In the genomic region with DNA sequence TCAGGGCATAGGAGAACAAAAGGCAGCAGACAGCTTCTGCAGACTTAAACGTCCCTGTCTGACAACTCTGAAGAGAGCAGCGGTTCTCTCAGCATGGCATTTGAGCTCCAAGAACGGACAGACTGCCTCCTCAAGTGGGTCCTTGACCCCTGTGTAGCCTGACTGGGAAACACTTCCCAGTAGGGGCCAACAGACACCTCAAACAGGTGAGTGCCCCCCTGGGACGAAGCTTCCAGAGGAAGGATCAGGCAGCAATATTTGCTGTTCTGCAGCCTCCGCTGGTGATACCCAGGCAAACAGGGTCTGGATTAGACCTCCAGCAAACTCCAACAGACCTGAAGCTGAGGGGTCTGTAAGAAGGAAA, we compare ENCODE assay signal across 7 cellular contexts.
DNase-seq lines count a peak whose midpoint lies in the region; ATAC-seq, FAIRE-seq and TF ChIP-seq lines count a peak whose summit lies in the region.
"Not testable (repeated sequence)": the region's sequence is repeated elsewhere in the genome, so short reads cannot be mapped to it uniquely, and the experiment has no call there.

No MANE protein-coding gene starts in this region.

- H3K23me2 ChIP-seq in H9 (ENCODE audit: insufficient read length, low read depth, low read length, poor library complexity, severe bottlenecking): not testable (repeated sequence)

- peak overlapping the region; percentile 25 for H3K4me2 ChIP-seq in H9 (ENCODE audit: insufficient read depth, insufficient read length, low read length)
- peak overlapping the region; percentile 69 for H3K4me2 ChIP-seq in astrocyte (ENCODE audit: low read length)
- H3K4me2 ChIP-seq in hepatocyte: not testable (repeated sequence)
- peak overlapping the region; percentile 22 for H3K4me2 ChIP-seq in neural progenitor cell

- H3K9me3 ChIP-seq in H9 (ENCODE audit: control insufficient read depth, low read depth, low read length); SJSA1 (replicated peaks); astrocyte (ENCODE audit: insufficient read depth, low read depth, low read length); hepatocyte (ENCODE audit: low read depth); mesodermal cell (ENCODE audit: control insufficient read depth, low read length); neural progenitor cell (ENCODE audit: low read depth): not testable (repeated sequence)

- H3K27ac Mint-ChIP-seq in H9: peak overlapping the region in 1 of 3 experiments; percentile 22; a peak in 1 of 7 replicates
- peak overlapping the region; percentile 41 for H3K27ac Mint-ChIP-seq in astrocyte (ENCODE audit: unreplicated experiment)
- not testable (repeated sequence) for H3K27ac Mint-ChIP-seq in neural progenitor cell
- H3K27ac Mint-ChIP-seq in stimulated activated memory B cell treated with anti-CD40 and anti-IgM and Interleukin-4, amounts not matched to agents 10 μg/mL and 1 μg/mL and 100 μg/mL, for 72 hours: peak overlapping the region; percentile 18

- not testable (repeated sequence) for ATAC-seq in stimulated activated memory B cell treated with anti-CD40 and anti-IgM and Interleukin-4, amounts not matched to agents 10 μg/mL and 1 μg/mL and 100 μg/mL, for 72 hours

- not testable (repeated sequence) for H4K8ac ChIP-seq in H9 (replicated peaks; ENCODE audit: insufficient read length, low read depth, low read length)

- H3F3A ChIP-seq in neural progenitor cell (ENCODE audit: low read depth): not testable (repeated sequence)

- not testable (repeated sequence) for H3K14ac ChIP-seq in H9 (ENCODE audit: insufficient read depth, low read length)

- not testable (repeated sequence) for H2BK15ac ChIP-seq in H9 (ENCODE audit: low read depth, low read length)

- not testable (repeated sequence) for DNase-seq in H9; SJSA1 (ENCODE audit: low read depth in 1 of 2, low spot score in 2 of 2); astrocyte (ENCODE audit: low read depth); hepatocyte (ENCODE audit: low spot score); neural progenitor cell (ENCODE audit: low spot score)

- H3K23ac ChIP-seq in H9 (ENCODE audit: insufficient read length, low read depth, low read length): not testable (repeated sequence)

- peak overlapping the region; percentile 75 for H2AFZ ChIP-seq in H9 (ENCODE audit: low read length)
- H2AFZ ChIP-seq in astrocyte (ENCODE audit: low read depth, low read length): peak overlapping the region; percentile 59
- not testable (repeated sequence) for H2AFZ ChIP-seq in hepatocyte
- H2AFZ ChIP-seq in neural progenitor cell (replicated peaks): peak overlapping the region; percentile 77

- H3K4me1 Mint-ChIP-seq in H9 (peaks cover 12% of the 10 kb centered on the region in 2 experiments), neural progenitor cell (peaks cover 15% of the 10 kb centered on the region)
- H3K4me1 Mint-ChIP-seq in astrocyte (ENCODE audit: low read depth, unreplicated experiment): not testable (repeated sequence)
- H3K4me1 Mint-ChIP-seq in stimulated activated memory B cell treated with anti-CD40 and anti-IgM and Interleukin-4, amounts not matched to agents 10 μg/mL and 1 μg/mL and 100 μg/mL, for 72 hours: peaks cover 41% of the 10 kb centered on the region

- WGBS in H9 (ENCODE audit: extremely low coverage, insufficient read length, low lambda C conversion rate): no CpG with 5 or more reads among the region's 5 CpGs
- WGBS in hepatocyte (ENCODE audit: low lambda C conversion rate, missing lambda C conversion rate): 78% methylated on average over 5 of the region's 5 CpGs
- 65 to 67% methylated on average over 4 to 5 of the region's 5 CpGs for WGBS in mesodermal cell (ENCODE audit: insufficient coverage in 2 of 2), 2 experiments

- H3K18ac ChIP-seq in H9 (ENCODE audit: insufficient read length, low read depth, low read length): not testable (repeated sequence)

- H3K79me1 ChIP-seq in H9 (ENCODE audit: insufficient read depth, low read depth, low read length, poor library complexity, severe bottlenecking): not testable (repeated sequence)

- not testable (repeated sequence) for H2AK5ac ChIP-seq in H9 (ENCODE audit: insufficient read length, low read length)

- not testable (repeated sequence) for FAIRE-seq in astrocyte (lab: Jason Lieb, UNC)

- not testable (repeated sequence) for H4K91ac ChIP-seq in H9 (ENCODE audit: insufficient read length, low read depth, low read length)

- H4K20me1 ChIP-seq in H9 (ENCODE audit: control insufficient read depth, insufficient read depth, insufficient read length); astrocyte (ENCODE audit: insufficient read depth, low read length); hepatocyte (ENCODE audit: insufficient read depth, poor library complexity, severe bottlenecking); neural progenitor cell (ENCODE audit: low read depth): not testable (repeated sequence)

- not testable (repeated sequence) for H2BK5ac ChIP-seq in H9 (ENCODE audit: insufficient read length, low read length)

- H3K56ac ChIP-seq in H9 (ENCODE audit: insufficient read length, low read depth, low read length): not testable (repeated sequence)

- not testable (repeated sequence) for H3K9me2 ChIP-seq in hepatocyte (replicated peaks; ENCODE audit: insufficient read depth)

- H3K4ac ChIP-seq in H9 (ENCODE audit: low read depth, low read length): not testable (repeated sequence)

- not testable (repeated sequence) for H3K4me3 Mint-ChIP-seq in H9; astrocyte (ENCODE audit: unreplicated experiment); neural progenitor cell; stimulated activated memory B cell treated with anti-CD40 and anti-IgM and Interleukin-4, amounts not matched to agents 10 μg/mL and 1 μg/mL and 100 μg/mL, for 72 hours

- H3K4me3 ChIP-seq in SJSA1; astrocyte (ENCODE audit: insufficient read depth, low read depth, low read length); hepatocyte; mesodermal cell (ENCODE audit: extremely low read depth, insufficient read depth, low read length, poor library complexity, severe bottlenecking); neural progenitor cell: not testable (repeated sequence)

- not testable (repeated sequence) for H4K5ac ChIP-seq in H9 (ENCODE audit: insufficient read length, low read depth, low read length)

- H3K27me3 ChIP-seq in H9 (ENCODE audit: insufficient read depth, low read length); SJSA1 (replicated peaks); astrocyte (ENCODE audit: insufficient read depth, low read length); hepatocyte; neural progenitor cell: not testable (repeated sequence)

- not testable (repeated sequence) for H3K79me2 ChIP-seq in H9 (ENCODE audit: insufficient read depth, low read length); astrocyte (ENCODE audit: insufficient read depth, low read length); hepatocyte; neural progenitor cell (ENCODE audit: low read depth)

- not testable (repeated sequence) for H3K36me3 ChIP-seq in SJSA1; astrocyte (ENCODE audit: insufficient read depth, low read length); hepatocyte (replicated peaks; ENCODE audit: insufficient read depth, low read depth); mesodermal cell (ENCODE audit: control insufficient read depth, insufficient read depth, low read length); neural progenitor cell

- H3K9me3 Mint-ChIP-seq in H9 (peaks cover 17 to 21% of the 10 kb centered on the region in 2 experiments), astrocyte (ENCODE audit: unreplicated experiment) (peaks cover 26% of the 10 kb centered on the region), neural progenitor cell (peaks cover 30% of the 10 kb centered on the region)
- peaks cover 11% of the 10 kb centered on the region for H3K9me3 Mint-ChIP-seq in stimulated activated memory B cell treated with anti-CD40 and anti-IgM and Interleukin-4, amounts not matched to agents 10 μg/mL and 1 μg/mL and 100 μg/mL, for 72 hours

- not testable (repeated sequence) for H3K9ac ChIP-seq in H9 (ENCODE audit: extremely low read depth, insufficient read length, low read length); neural progenitor cell
- peak overlapping the region; percentile 29 for H3K9ac ChIP-seq in astrocyte (ENCODE audit: low read length)

- TF ChIP-seq CTCF in H9 (conservative IDR thresholded peaks at IDR 0.05); astrocyte (IDR thresholded peaks at IDR 0.05; ENCODE audit: insufficient read depth, low read depth, low read length); hepatocyte (IDR thresholded peaks at IDR 0.05; ENCODE audit: poor library complexity); neural progenitor cell (IDR thresholded peaks at IDR 0.05): not testable (repeated sequence)

- not testable (repeated sequence) for H3K27me3 Mint-ChIP-seq in H9 (ENCODE audit: low read depth); astrocyte (ENCODE audit: low read depth, unreplicated experiment); neural progenitor cell (ENCODE audit: insufficient read depth, low read depth); stimulated activated memory B cell treated with anti-CD40 and anti-IgM and Interleukin-4, amounts not matched to agents 10 μg/mL and 1 μg/mL and 100 μg/mL, for 72 hours

- not testable (repeated sequence) for H2BK12ac ChIP-seq in H9 (ENCODE audit: insufficient read length, low read depth, low read length)

- not testable (repeated sequence) for H2BK120ac ChIP-seq in H9 (ENCODE audit: low read depth, low read length, poor library complexity, severe bottlenecking)

- H3K36me3 Mint-ChIP-seq in H9 (ENCODE audit: insufficient read depth in 1 of 3, low read depth in 3 of 3): peaks cover 11 to 15% (median 12%) of the 10 kb centered on the region in 3 experiments
- not testable (repeated sequence) for H3K36me3 Mint-ChIP-seq in astrocyte (ENCODE audit: low read depth, unreplicated experiment); neural progenitor cell
- peaks cover 89% of the 10 kb centered on the region for H3K36me3 Mint-ChIP-seq in stimulated activated memory B cell treated with anti-CD40 and anti-IgM and Interleukin-4, amounts not matched to agents 10 μg/mL and 1 μg/mL and 100 μg/mL, for 72 hours

- H3T11ph ChIP-seq in H9 (ENCODE audit: low read length): not testable (repeated sequence)

- not testable (repeated sequence) for H3K27ac ChIP-seq in H9 (ENCODE audit: insufficient read length, low read depth, low read length); astrocyte (ENCODE audit: low read depth, low read length); neural progenitor cell
- peak overlapping the region; percentile 44; the same call in 1 of the 2 replicates for H3K27ac ChIP-seq in SJSA1
- H3K27ac ChIP-seq in hepatocyte: peak overlapping the region; percentile 72
- H3K27ac ChIP-seq in mesodermal cell (ENCODE audit: low read depth, low read length, severe bottlenecking): peak overlapping the region; percentile 71

- not testable (repeated sequence) for H2BK20ac ChIP-seq in H9 (ENCODE audit: low read depth, low read length, poor library complexity, severe bottlenecking)

- not testable (repeated sequence) for H3K4me1 ChIP-seq in H9 (ENCODE audit: insufficient read depth, low read length); astrocyte (ENCODE audit: insufficient read depth, low read length); mesodermal cell (ENCODE audit: control insufficient read depth, insufficient read depth, low read length, poor library complexity, severe bottlenecking); neural progenitor cell
- H3K4me1 ChIP-seq in SJSA1 (replicated peaks) (peaks cover 14% of the 10 kb centered on the region), hepatocyte (ENCODE audit: insufficient read depth) (peaks cover 14% of the 10 kb centered on the region)
